In the genomic region with DNA sequence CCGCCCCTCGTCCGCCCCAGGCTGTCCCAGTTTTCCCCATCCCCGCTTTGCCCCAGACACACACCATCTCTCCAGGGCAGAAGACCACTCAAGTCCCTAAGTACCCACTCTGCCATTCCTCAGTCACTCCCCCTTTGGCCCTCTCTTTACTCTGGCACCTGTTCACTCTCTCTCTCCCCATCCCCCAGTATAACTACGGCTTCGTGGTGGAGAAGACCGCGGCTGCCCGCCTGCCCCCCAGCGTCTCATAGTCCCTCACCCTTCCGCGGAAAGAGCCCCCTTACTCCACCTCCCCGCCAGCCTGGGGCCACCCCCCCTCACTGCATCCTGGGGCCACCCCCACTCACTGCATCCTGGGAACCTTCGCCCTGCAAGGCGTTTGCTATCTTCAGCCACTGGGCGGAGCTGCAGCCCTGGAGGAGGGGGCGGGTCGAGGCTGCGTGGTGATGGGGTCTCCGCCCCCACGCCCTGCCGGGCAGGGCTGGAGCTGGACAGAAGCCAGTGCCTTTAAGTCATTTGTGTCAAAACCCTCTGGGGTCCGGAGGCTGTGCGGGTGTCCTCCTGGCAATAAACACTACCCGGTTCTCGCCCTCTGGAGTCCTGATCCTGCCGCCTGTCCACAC, we compare ENCODE assay signal across 10 cellular contexts. TPM values are rescaled to one million over a fixed set of nuclear protein-coding genes. Genes with fewer than 3 reads are reported as not detected.
DNase-seq lines count a peak whose midpoint lies in the region; ATAC-seq, FAIRE-seq and TF ChIP-seq lines count a peak whose summit lies in the region.
"Had no signal": no experiment of that assay in that cellular context is flagged by ENCODE, and none has a peak within 500 bp of the region (broad histone marks: within the 10 kb centered on the region; RNA-seq: fewer than 3 reads in every experiment).

No MANE protein-coding gene starts in this region.

- ATAC-seq in A549: peak; percentile 65 to 80; a peak in 5 of 6 replicates
- ATAC-seq in Panc1: peak; percentile 74
- ATAC-seq in natural killer cell: peak; percentile 41 to 70 (median 48)
- no peak for ATAC-seq in GM19035 (IDR thresholded peaks at IDR 0.05; ENCODE audit: unreplicated experiment)

- H3K27me3 Mint-ChIP-seq in natural killer cell (ENCODE audit: low read depth in 2 of 2): no peaks in the 10 kb centered on the region
- H3K27me3 Mint-ChIP-seq: stimulated activated naive CD8-positive, alpha-beta T cell treated with anti-CD3 and anti-CD28 coated beads, Interleukin-15, Interleukin-2, amounts not matched to agents 100 ng/mL and 50 ng/mL, for 24 hours had no signal

- H3K36me3 Mint-ChIP-seq in natural killer cell: no peaks in the 10 kb centered on the region

- H3K4me3 Mint-ChIP-seq in natural killer cell: no peak overlapping the region
- H3K4me3 Mint-ChIP-seq: stimulated activated naive CD8-positive, alpha-beta T cell treated with anti-CD3 and anti-CD28 coated beads, Interleukin-15, Interleukin-2, amounts not matched to agents 100 ng/mL and 50 ng/mL, for 24 hours had no signal

- no peaks in the 10 kb centered on the region for H3K9me3 Mint-ChIP-seq in natural killer cell
- H3K9me3 Mint-ChIP-seq: stimulated activated naive CD8-positive, alpha-beta T cell treated with anti-CD3 and anti-CD28 coated beads, Interleukin-15, Interleukin-2, amounts not matched to agents 100 ng/mL and 50 ng/mL, for 24 hours had no signal

- H3K4me1 ChIP-seq in A549 (peaks cover 8% of the 10 kb centered on the region; the same call in 2 of the 3 replicates), Panc1 (ENCODE audit: control insufficient read depth, insufficient read depth, low read length) (no peaks in the 10 kb centered on the region), ectodermal cell (ENCODE audit: control insufficient read depth, insufficient read depth, low read length) (peaks cover 4% of the 10 kb centered on the region)

- FAIRE-seq in A549 (lab: Jason Lieb, UNC): no peak
- no peak for FAIRE-seq in RCC 7860 (lab: Jason Lieb, UNC)
- FAIRE-seq: endometrium had no signal

- DNase-seq in A549 (ENCODE audit: low read depth in 1 of 2, low spot score in 1 of 2) (peak in 1 of 2 experiments; percentile 34), GM12864 (ENCODE audit: low read depth) (no peak), Panc1 (ENCODE audit: low read depth, low spot score) (no peak), natural killer cell (no peak), midbrain (lab: John Stamatoyannopoulos, UW) (no peak), RCC 7860 (ENCODE audit: low spot score) (no peak)

- H3K27me3 ChIP-seq in Panc1 (ENCODE audit: control insufficient read depth, insufficient read depth, low read length) (no peaks in the 10 kb centered on the region), ectodermal cell (ENCODE audit: control insufficient read depth, insufficient read depth, low read length, poor library complexity, severe bottlenecking) (no peaks in the 10 kb centered on the region)

- CTCF ChIA-PET in A549 (lab: Yijun Ruan, JAX) (interaction anchor here (0.6 to 2.1 kb wide), 4 partner anchors 8 to 419 kb away, joined by 3 to 7 read pairs (median 4); partner anchors contain the start of gene TMEM221), Panc1 (lab: Charles Lee) (interaction anchor here (0.7 kb wide), 2 partner anchors 33 to 883 kb away, joined by 4 to 7 read pairs; no protein-coding TSS in a partner anchor)

- TF ChIP-seq RAD21 in A549 (conservative IDR thresholded peaks at IDR 0.05 in 1 of 2, IDR thresholded peaks at IDR 0.05 in 1 of 2): peak; percentile 34 to 42; a peak in 4 of 5 replicates

- H3K4me1 Mint-ChIP-seq in natural killer cell: peaks cover 0 to 19% of the 10 kb centered on the region in 2 donors

- peak overlapping the region; percentile 65 for H3K4me2 ChIP-seq in A549

- H3K27ac Mint-ChIP-seq in natural killer cell: peak overlapping the region in 1 of 2 donors; percentile 61
- H3K27ac Mint-ChIP-seq: stimulated activated naive CD8-positive, alpha-beta T cell treated with anti-CD3 and anti-CD28 coated beads, Interleukin-15, Interleukin-2, amounts not matched to agents 100 ng/mL and 50 ng/mL, for 24 hours had no signal

- WGBS in A549 (ENCODE audit: missing lambda C conversion rate): 82% methylated on average over 9 of the region's 27 CpGs
- WGBS in ectodermal cell, 2 experiments: 13 to 14% methylated on average over 26 to 27 of the region's 27 CpGs

- in situ Hi-C loops in Panc1 (cut with HindIII; ENCODE audit: low pct_unique_long_range_greater_than_20kb, low sequenced_read_pairs): no loop called here

- H3K4me3 ChIP-seq in A549 (no peak overlapping the region), GM12864 (ENCODE audit: low read depth, low read length) (no peak overlapping the region), Panc1 (ENCODE audit: low read depth in 2 of 2, low read length in 2 of 2) (no peak overlapping the region), ectodermal cell (ENCODE audit: insufficient read depth, low read depth, low read length) (peak overlapping the region; percentile 16)

- no peaks in the 10 kb centered on the region for H3K9me3 ChIP-seq in A549
- no peaks in the 10 kb centered on the region for H3K9me3 ChIP-seq in Panc1 (ENCODE audit: control insufficient read depth, insufficient read depth, low read depth, low read length)
- no peaks in the 10 kb centered on the region for H3K9me3 ChIP-seq in ectodermal cell (ENCODE audit: control insufficient read depth, low read length)

- POLR2A ChIA-PET in A549 (lab: Yijun Ruan, JAX): interaction anchor here (0.6 kb wide), 1 partner anchor 24 kb away, joined by 3 read pairs; the partner anchor contains the start of gene TMEM221
- POLR2A ChIA-PET in Panc1 (lab: Charles Lee): no interaction called here

- H3K27ac ChIP-seq in A549: peak overlapping the region in 1 of 2 experiments; percentile 64; a peak in 1 of 6 replicates
- H3K27ac ChIP-seq in Panc1 (ENCODE audit: low read length): no peak overlapping the region
- H3K27ac ChIP-seq in ectodermal cell (ENCODE audit: insufficient read depth, low read depth, low read length, poor library complexity, severe bottlenecking): no peak overlapping the region

- no TSS peak for BruUV-seq in Panc1 (replicated peaks; lab: Mats Ljungman, UMichigan)

- TF ChIP-seq CTCF in A549 (IDR thresholded peaks at IDR 0.05): peak; percentile 38
- peak; percentile 47 for TF ChIP-seq CTCF in GM12864 (IDR thresholded peaks at IDR 0.05; ENCODE audit: low read depth, low read length, missing control alignments)
- no peak; the same call in 1 of the 2 replicates for TF ChIP-seq CTCF in Panc1 (IDR thresholded peaks at IDR 0.05)
- no peak for TF ChIP-seq CTCF in natural killer cell (IDR thresholded peaks at IDR 0.05)

- H3K36me3 ChIP-seq in Panc1 (ENCODE audit: control insufficient read depth, insufficient read depth, low read length): no peaks in the 10 kb centered on the region; the same call in 1 of the 2 replicates
- H3K36me3 ChIP-seq in ectodermal cell (ENCODE audit: control insufficient read depth, insufficient read depth, low read length): no peaks in the 10 kb centered on the region

- intact Hi-C loops in Panc1 (cut with micrococcal nuclease; ENCODE audit: unreplicated experiment): no loop called here
- intact Hi-C loops in natural killer cell (cut with micrococcal nuclease): no loop called here

- TF ChIP-seq POLR2A in A549 (IDR thresholded peaks at IDR 0.05; ENCODE audit: low read length): no peak

- TF ChIP-seq EP300 in A549 (IDR thresholded peaks at IDR 0.05): no peak

RNA-seq across cellular contexts. Expression of gene MVB12A, which starts 5.0 kb away (rescaled TPM):
- polyA plus RNA-seq in A549 (2011; rRNA removed) (18.3 and 19.1 TPM in 2 replicates), A549 (2017; fragmentation: RNase III; extraction: RNeasy Plus Mini Kit Qiagen cat#74134 plus additional on column Dnase treatment) (26.8 to 30.2 TPM (median 27.7 TPM) in 3 replicates)
- 36.1 and 51.9 TPM in 2 replicates for polyA plus RNA-seq in A549 (2012; cell fraction: cytosol; rRNA removed)
- polyA plus RNA-seq in A549 (2012; cell fraction: nucleus; rRNA removed): 51.9 and 58.3 TPM in 2 replicates
- 17.0 and 18.8 TPM in 2 replicates for polyA minus RNA-seq in A549 (2011; rRNA and poly(A)+ RNA removed)
- total RNA-seq in Panc1 (2021; ENCODE audit: unreplicated experiment) (42.1 TPM), natural killer cell (10 to 100 TPM; 28.4 to 30.1 (median 29.4) TPM)
- polyA plus RNA-seq in Panc1 (2012; ENCODE audit: insufficient read length): 70.2 TPM
- 57.2 TPM for polyA plus RNA-seq in ectodermal cell (2013, experiment 1 of 4)
- polyA plus RNA-seq in ectodermal cell (2013, experiment 2 of 4): 56.2 TPM
- polyA plus RNA-seq in ectodermal cell (2013, experiment 3 of 4): 47.8 TPM
- 51.8 TPM for polyA plus RNA-seq in ectodermal cell (2013, experiment 4 of 4)

RNA-seq across cellular contexts. Expression of gene BST2, which starts 19.4 kb away (rescaled TPM):
- polyA plus RNA-seq in A549 (2011; rRNA removed) (0.24 and 0.26 TPM in 2 replicates), A549 (2017; fragmentation: RNase III; extraction: RNeasy Plus Mini Kit Qiagen cat#74134 plus additional on column Dnase treatment) (0.12 to 0.18 TPM in 2 of 3 replicates, not detected in the other)
- 0.13 TPM in 2 replicates for polyA plus RNA-seq in A549 (2012; cell fraction: cytosol; rRNA removed)
- 0.10 and 0.13 TPM in 2 replicates for polyA plus RNA-seq in A549 (2012; cell fraction: nucleus; rRNA removed)
- 0.21 TPM in 1 of 2 replicates, not detected in the other for polyA minus RNA-seq in A549 (2011; rRNA and poly(A)+ RNA removed)
- total RNA-seq in Panc1 (2021; ENCODE audit: unreplicated experiment) (11.8 TPM), natural killer cell (100 to 1,000 TPM in 2 of 3 donors, 10 to 100 TPM in 1; 84.8 to 106 (median 100) TPM)
- 6.2 TPM for polyA plus RNA-seq in Panc1 (2012; ENCODE audit: insufficient read length)
- 105 TPM for polyA plus RNA-seq in ectodermal cell (2013, experiment 1 of 4)
- polyA plus RNA-seq in ectodermal cell (2013, experiment 2 of 4): 144 TPM
- 93.6 TPM for polyA plus RNA-seq in ectodermal cell (2013, experiment 3 of 4)
- 130 TPM for polyA plus RNA-seq in ectodermal cell (2013, experiment 4 of 4)

RNA-seq across cellular contexts. Expression of gene TMEM221, which starts 23.6 kb away (rescaled TPM):
- polyA plus RNA-seq in A549 (2011; rRNA removed): 0.61 and 0.78 TPM in 2 replicates
- 0.41 and 0.58 TPM in 2 replicates for polyA plus RNA-seq in A549 (2012; cell fraction: cytosol; rRNA removed)
- polyA plus RNA-seq in A549 (2012; cell fraction: nucleus; rRNA removed): 0.72 and 1.3 TPM in 2 replicates
- polyA plus RNA-seq in A549 (2017; fragmentation: RNase III; extraction: RNeasy Plus Mini Kit Qiagen cat#74134 plus additional on column Dnase treatment): 0.52 to 0.90 TPM (median 0.62 TPM) in 3 replicates
- 0.45 and 0.97 TPM in 2 replicates for polyA minus RNA-seq in A549 (2011; rRNA and poly(A)+ RNA removed)
- 0.39 TPM for total RNA-seq in Panc1 (2021; ENCODE audit: unreplicated experiment)
- 0.71 TPM for polyA plus RNA-seq in Panc1 (2012; ENCODE audit: insufficient read length)
- polyA plus RNA-seq in ectodermal cell (2013, experiment 1 of 4): 1.8 TPM
- 2.2 TPM for polyA plus RNA-seq in ectodermal cell (2013, experiment 2 of 4)
- 2.5 TPM for polyA plus RNA-seq in ectodermal cell (2013, experiment 3 of 4)
- polyA plus RNA-seq in ectodermal cell (2013, experiment 4 of 4): 2.8 TPM
- total RNA-seq in natural killer cell: not detected

RNA-seq across cellular contexts. Expression of gene CCDC194, which starts 30.9 kb away (rescaled TPM):
- polyA plus RNA-seq in A549 (2011; rRNA removed) (not detected in 2 replicates), A549 (2017; fragmentation: RNase III; extraction: RNeasy Plus Mini Kit Qiagen cat#74134 plus additional on column Dnase treatment) (not detected in 3 replicates)
- polyA plus RNA-seq in A549 (2012; cell fraction: cytosol; rRNA removed): not detected in 2 replicates
- not detected in 2 replicates for polyA plus RNA-seq in A549 (2012; cell fraction: nucleus; rRNA removed)
- not detected in 2 replicates for polyA minus RNA-seq in A549 (2011; rRNA and poly(A)+ RNA removed)
- total RNA-seq in Panc1 (2021; ENCODE audit: unreplicated experiment) (0.51 TPM), natural killer cell (1 to 10 TPM in 2 of 3 donors, not detected in 1; 2.7 TPM)
- not detected for polyA plus RNA-seq in Panc1 (2012; ENCODE audit: insufficient read length)
- 1.2 TPM for polyA plus RNA-seq in ectodermal cell (2013, experiment 1 of 4)
- polyA plus RNA-seq in ectodermal cell (2013, experiment 2 of 4): 1.4 TPM
- polyA plus RNA-seq in ectodermal cell (2013, experiment 3 of 4): 1.1 TPM
- 3.3 TPM for polyA plus RNA-seq in ectodermal cell (2013, experiment 4 of 4)

RNA-seq across cellular contexts. Expression of gene NXNL1, which starts 35.9 kb away (rescaled TPM):
- polyA plus RNA-seq in A549 (2011; rRNA removed) (not detected in 2 replicates), A549 (2017; fragmentation: RNase III; extraction: RNeasy Plus Mini Kit Qiagen cat#74134 plus additional on column Dnase treatment) (not detected in 3 replicates)
- polyA plus RNA-seq in A549 (2012; cell fraction: cytosol; rRNA removed): not detected in 2 replicates
- polyA plus RNA-seq in A549 (2012; cell fraction: nucleus; rRNA removed): not detected in 2 replicates
- polyA minus RNA-seq in A549 (2011; rRNA and poly(A)+ RNA removed): not detected in 2 replicates
- total RNA-seq in Panc1 (2021; ENCODE audit: unreplicated experiment) (not detected), natural killer cell (not detected)
- not detected for polyA plus RNA-seq in Panc1 (2012; ENCODE audit: insufficient read length)
- not detected for polyA plus RNA-seq in ectodermal cell (2013, experiment 1 of 4)
- not detected for polyA plus RNA-seq in ectodermal cell (2013, experiment 2 of 4)
- polyA plus RNA-seq in ectodermal cell (2013, experiment 3 of 4): not detected
- not detected for polyA plus RNA-seq in ectodermal cell (2013, experiment 4 of 4)

Comparison
In these comparisons a context has a peak if more than half of its experiments do, and no peak if none do; other contexts are left out.
1. CTCF ChIP-seq: peak in A549 (single experiment) and GM12864 (single experiment); none in Panc1 (single experiment) and natural killer cell (single experiment).